Comparison of ENCODE assay signal across 7 cellular contexts in the genomic region with DNA sequence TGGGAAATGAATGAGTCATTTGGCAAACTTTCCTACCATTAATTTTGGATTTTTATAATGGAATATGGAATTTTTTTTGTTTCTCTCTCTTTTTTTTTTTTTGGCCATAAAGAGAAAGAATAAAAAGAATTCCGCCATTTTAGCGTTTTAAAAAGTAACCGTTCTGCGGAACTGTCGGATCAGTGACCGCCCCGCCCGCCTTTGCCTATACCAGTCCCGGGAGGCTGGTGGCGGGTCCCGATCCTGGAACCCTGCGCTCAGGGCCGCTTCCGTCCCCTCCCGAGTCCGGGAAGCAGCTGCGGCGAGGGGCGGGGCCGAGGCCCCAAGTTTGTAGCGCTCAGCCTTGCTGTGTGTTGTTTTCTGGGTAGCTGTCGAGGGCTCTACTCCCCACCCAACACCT. TPM values are rescaled to one million over a fixed set of nuclear protein-coding genes. Genes with fewer than 3 reads are reported as not detected.
A peak's percentile ranks its signal among the peaks of the same experiment; 100 is the strongest.
DNase-seq lines count a peak whose midpoint lies in the region; ATAC-seq and TF ChIP-seq lines count a peak whose summit lies in the region.

No MANE protein-coding gene starts in this region.

- TSS peak; percentile 69 for BruUV-seq in HCT116 (replicated peaks; lab: Mats Ljungman, UMichigan)

- H3K27ac ChIP-seq in HCT116 (ENCODE audit: low read depth, low read length), result peak overlapping the region; percentile 64
- no peak overlapping the region for H3K27ac ChIP-seq in smooth muscle cell (ENCODE audit: low read depth)

- no peaks in the 10 kb centered on the region for H3K36me3 ChIP-seq in HCT116 (ENCODE audit: control insufficient read depth in 1 of 2, insufficient read depth in 2 of 2, low read length in 2 of 2)
- no peaks in the 10 kb centered on the region for H3K36me3 ChIP-seq in smooth muscle cell (ENCODE audit: low read depth)

- no peaks in the 10 kb centered on the region for H4K20me1 ChIP-seq in HCT116 (ENCODE audit: insufficient read depth)
- H4K20me1 ChIP-seq in smooth muscle cell (ENCODE audit: low read depth), result no peaks in the 10 kb centered on the region

- H3K27me3 ChIP-seq in HCT116 (ENCODE audit: insufficient read depth, low read length), result no peaks in the 10 kb centered on the region
- H3K27me3 ChIP-seq in smooth muscle cell (ENCODE audit: low read depth), result no peaks in the 10 kb centered on the region

- no peak for DNase-seq in HCT116 (ENCODE audit: low read depth, low spot score)
- no peak for DNase-seq in smooth muscle cell (lab: John Stamatoyannopoulos, UW; ENCODE audit: unreplicated experiment)
- DNase-seq in CD1c-positive myeloid dendritic cell (ENCODE audit: extremely low spot score), result no peak

- POLR2A ChIA-PET in HCT116 (lab: Charles Lee), result interaction anchor here (1.0 to 1.4 kb wide), 4 partner anchors 12 to 51 kb away, joined by 3 to 9 read pairs (median 5); partner anchors contain the start of gene SRSF6

- peak overlapping the region; percentile 32 for H3K4me3 Mint-ChIP-seq in activated T-helper 17 cell treated with anti-CD3 and anti-CD28 coated beads, Interleukin-2, amount 50 U/mL, for 72 hours

- H3K4me1 ChIP-seq in HCT116 (ENCODE audit: control insufficient read depth in 1 of 2, insufficient read depth in 2 of 2, low read length in 2 of 2), result peaks cover 11 to 19% of the 10 kb centered on the region in 2 experiments; a peak in 3 of 4 replicates
- no peaks in the 10 kb centered on the region for H3K4me1 ChIP-seq in smooth muscle cell (ENCODE audit: low read depth)

- peak overlapping the region; percentile 68 for H3K9ac ChIP-seq in HCT116 (ENCODE audit: low read length)
- H3K9ac ChIP-seq in smooth muscle cell (ENCODE audit: low read depth), result peak overlapping the region; percentile 56

- peak overlapping the region; percentile 91 for H3K4me2 ChIP-seq in HCT116 (ENCODE audit: low read length)
- H3K4me2 ChIP-seq in smooth muscle cell, result peak overlapping the region; percentile 97

- H3K27ac Mint-ChIP-seq in activated T-helper 17 cell treated with anti-CD3 and anti-CD28 coated beads, Interleukin-2, amount 50 U/mL, for 72 hours, result no peak overlapping the region

- RAD21 ChIA-PET in HCT116 (lab: Charles Lee; ENCODE audit: low non-redundant PET in 1 of 2, low total read pairs in 2 of 2, uncharacterized antibody in 2 of 2, unreplicated experiment in 2 of 2), result no interaction called here

- TF ChIP-seq CTCF in HCT116 (IDR thresholded peaks at IDR 0.05 in 2 of 3, conservative IDR thresholded peaks at IDR 0.05 in 1 of 3; ENCODE audit: borderline replicate concordance in 1 of 3, insufficient read depth in 1 of 3, low read depth in 2 of 3, low read length in 2 of 3) (no peak), smooth muscle cell (IDR thresholded peaks at IDR 0.05; ENCODE audit: borderline replicate concordance, insufficient read depth, poor library complexity, severe bottlenecking) (no peak)

- no peaks in the 10 kb centered on the region for H3K9me3 Mint-ChIP-seq in activated T-helper 17 cell treated with anti-CD3 and anti-CD28 coated beads, Interleukin-2, amount 50 U/mL, for 72 hours

- H3K4me3 ChIP-seq in HCT116 (replicated peaks in 1 of 2; ENCODE audit: low read depth in 1 of 2, low read length in 2 of 2), result peak overlapping the region; percentile 57 to 79
- peak overlapping the region; percentile 58 for H3K4me3 ChIP-seq in iPS-11a (ENCODE audit: low read depth, low read length)
- H3K4me3 ChIP-seq in smooth muscle cell, result peak overlapping the region; percentile 88

- no peak for TF ChIP-seq RAD21 in HCT116 (IDR thresholded peaks at IDR 0.05; ENCODE audit: low read depth)

- no peaks in the 10 kb centered on the region for H3K36me3 Mint-ChIP-seq in activated T-helper 17 cell treated with anti-CD3 and anti-CD28 coated beads, Interleukin-2, amount 50 U/mL, for 72 hours (ENCODE audit: low read depth)

- H3K79me2 ChIP-seq in HCT116 (ENCODE audit: insufficient read depth, low read length) (no peaks in the 10 kb centered on the region), smooth muscle cell (ENCODE audit: low read depth) (no peaks in the 10 kb centered on the region)

- ATAC-seq in HCT116, result peak; percentile 65
- no peak for ATAC-seq in activated T-helper 17 cell treated with anti-CD3 and anti-CD28 coated beads, Interleukin-2, amount 50 U/mL, for 72 hours (replicated peaks)
- no peak for ATAC-seq in GM18520 (IDR thresholded peaks at IDR 0.05; ENCODE audit: unreplicated experiment)
- ATAC-seq in GM19395 (IDR thresholded peaks at IDR 0.05; ENCODE audit: unreplicated experiment), result no peak

- H3K4me1 Mint-ChIP-seq in activated T-helper 17 cell treated with anti-CD3 and anti-CD28 coated beads, Interleukin-2, amount 50 U/mL, for 72 hours, result no peaks in the 10 kb centered on the region

- H3K9me3 ChIP-seq in HCT116 (ENCODE audit: control insufficient read depth in 1 of 2, insufficient read depth in 1 of 2, low read depth in 1 of 2, low read length in 2 of 2), result no peaks in the 10 kb centered on the region
- no peaks in the 10 kb centered on the region for H3K9me3 ChIP-seq in smooth muscle cell (replicated peaks; ENCODE audit: low read depth)

- no peaks in the 10 kb centered on the region for H3K9me2 ChIP-seq in HCT116 (ENCODE audit: insufficient read depth)

- 5% methylated on average over 22 of the region's 22 CpGs for WGBS in smooth muscle cell (ENCODE audit: low lambda C conversion rate)

- TF ChIP-seq POLR2A in HCT116 (IDR thresholded peaks at IDR 0.05; ENCODE audit: borderline replicate concordance, extremely low read depth, insufficient read depth, insufficient read length), result no peak

- CTCF ChIA-PET in HCT116 (lab: Charles Lee), result no interaction called here

- no peaks in the 10 kb centered on the region for H3F3A ChIP-seq in smooth muscle cell (ENCODE audit: low read depth)

- intact Hi-C loops in HCT116 (cut with micrococcal nuclease), result no loop called here

- H2AFZ ChIP-seq in HCT116 (ENCODE audit: low read depth, low read length, poor library complexity, severe bottlenecking), result no peak overlapping the region
- H2AFZ ChIP-seq in smooth muscle cell (ENCODE audit: low read depth), result peak overlapping the region; percentile 92

- peaks cover 27% of the 10 kb centered on the region for H3K27me3 Mint-ChIP-seq in activated T-helper 17 cell treated with anti-CD3 and anti-CD28 coated beads, Interleukin-2, amount 50 U/mL, for 72 hours

TF ChIP-seq in HCT116, 20 proteins besides CTCF, POLR2A, EP300 and RAD21:
- TF ChIP-seq SIN3A (IDR thresholded peaks at IDR 0.05; ENCODE audit: low read depth), result no peak
- no peak; the same call in 1 of the 2 replicates for TF ChIP-seq MAX (IDR thresholded peaks at IDR 0.05)
- no peak for TF ChIP-seq EGR1 (IDR thresholded peaks at IDR 0.05; ENCODE audit: low read depth)
- TF ChIP-seq EZH2 (IDR thresholded peaks at IDR 0.05), result no peak
- TF ChIP-seq YY1 (IDR thresholded peaks at IDR 0.05; ENCODE audit: extremely low read depth, insufficient replicate concordance, low read depth, low read length), result no peak
- no peak for TF ChIP-seq POLR2AphosphoS5 (IDR thresholded peaks at IDR 0.05; ENCODE audit: low read depth, low read length)
- no peak for TF ChIP-seq ATF3 (IDR thresholded peaks at IDR 0.05)
- TF ChIP-seq ZFX (IDR thresholded peaks at IDR 0.05), result no peak
- TF ChIP-seq FOSL1 (IDR thresholded peaks at IDR 0.05; ENCODE audit: low read depth), result no peak
- TF ChIP-seq ELF1 (IDR thresholded peaks at IDR 0.05; ENCODE audit: borderline replicate concordance, low read depth), result no peak

RNA-seq across cellular contexts. Expression of gene L3MBTL1, which starts 0.6 kb away (rescaled TPM):
- total RNA-seq in HCT116 (2021; ENCODE audit: unreplicated experiment) (21.6 TPM), smooth muscle cell (8.9 and 9.2 TPM in 2 replicates)
- polyA plus RNA-seq in HCT116 (2012), result 5.6 and 7.1 TPM in 2 replicates
- total RNA-seq in activated T-helper 17 cell treated with anti-CD3 and anti-CD28 coated beads, Interleukin-2, amount 50 U/mL, for 72 hours, result 10 to 100 TPM in 1 of 2 donors, 1 to 10 TPM in 1; 6.1 to 15.3 TPM
- polyA plus RNA-seq in smooth muscle cell, result 7.7 and 13.0 TPM in 2 replicates

RNA-seq across cellular contexts. Expression of gene SRSF6, which starts 50.4 kb away (rescaled TPM):
- 242 TPM for total RNA-seq in HCT116 (2021; ENCODE audit: unreplicated experiment)
- 106 and 122 TPM in 2 replicates for polyA plus RNA-seq in HCT116 (2012)
- total RNA-seq in activated T-helper 17 cell treated with anti-CD3 and anti-CD28 coated beads, Interleukin-2, amount 50 U/mL, for 72 hours, result 100 to 1,000 TPM; 111 to 171 TPM
- 85.0 and 96.0 TPM in 2 replicates for total RNA-seq in smooth muscle cell
- 25.1 and 35.5 TPM in 2 replicates for polyA plus RNA-seq in smooth muscle cell

RNA-seq across cellular contexts. Expression of gene SGK2, which starts 50.7 kb away (rescaled TPM):
- total RNA-seq in HCT116 (2021; ENCODE audit: unreplicated experiment) (2.3 TPM), smooth muscle cell (2.4 and 2.7 TPM in 2 replicates)
- 2.2 TPM in 2 replicates for polyA plus RNA-seq in HCT116 (2012)
- 1 to 10 TPM in 1 of 2 donors, under 1 TPM in 1; 0.22 to 2.9 TPM for total RNA-seq in activated T-helper 17 cell treated with anti-CD3 and anti-CD28 coated beads, Interleukin-2, amount 50 U/mL, for 72 hours
- 0.79 and 2.3 TPM in 2 replicates for polyA plus RNA-seq in smooth muscle cell
